15 cellular contexts compared by ENCODE assay signal in the genomic region with DNA sequence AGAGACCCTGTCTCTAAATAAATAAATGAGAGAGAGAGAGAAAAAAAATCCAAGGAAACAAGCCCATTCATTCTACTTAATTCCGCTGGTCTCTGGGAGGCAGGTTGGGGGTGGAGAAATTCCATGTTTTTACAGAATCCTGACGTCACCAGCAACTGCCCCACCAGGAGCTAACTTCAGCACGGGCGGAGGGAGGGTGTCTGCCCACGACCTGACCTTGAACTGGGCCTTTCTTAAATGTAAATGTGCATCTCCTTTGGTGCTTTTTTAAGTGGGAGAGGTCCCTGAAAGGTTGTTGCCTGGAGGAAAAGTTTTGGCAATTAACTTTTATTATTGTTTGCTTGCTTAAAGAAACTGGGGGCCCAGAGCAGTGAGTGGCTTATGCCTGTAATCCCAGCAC. TPM values are rescaled to one million over a fixed set of nuclear protein-coding genes. Genes with fewer than 3 reads are reported as not detected.
A peak's percentile ranks its signal among the peaks of the same experiment; 100 is the strongest.
DNase-seq lines count a peak whose midpoint lies in the region; ATAC-seq, FAIRE-seq and TF ChIP-seq lines count a peak whose summit lies in the region.
"Had no signal": no experiment of that assay in that cellular context is flagged by ENCODE, and none has a peak within 500 bp of the region (broad histone marks: within the 10 kb centered on the region; RNA-seq: fewer than 3 reads in every experiment).

No MANE protein-coding gene starts in this region.

- H3K27ac ChIP-seq in heart right ventricle (peak overlapping the region in 8 of 10 donors; percentile 20 to 95 (median 89)), PC-9 (peak overlapping the region; percentile 80)
- H3K27ac ChIP-seq: uterus had no signal

- H3K9me3 ChIP-seq in heart right ventricle: no peaks in the 10 kb centered on the region
- H3K9me3 ChIP-seq in PC-9 (ENCODE audit: insufficient read depth, low read depth): no peaks in the 10 kb centered on the region
- H3K9me3 ChIP-seq: uterus had no signal

- WGBS in heart right ventricle, 2 donors: 44 to 68% methylated on average over 5 of the region's 5 CpGs

- H3K9me2 ChIP-seq in PC-9 (ENCODE audit: insufficient read depth): no peaks in the 10 kb centered on the region

- H3K27me3 Mint-ChIP-seq in activated T-cell treated with anti-CD3 and anti-CD28 coated beads, Interleukin-2, amount 50 U/mL, for 4 hours (ENCODE audit: low read depth): no peaks in the 10 kb centered on the region

- H3K36me3 ChIP-seq in heart right ventricle: no peaks in the 10 kb centered on the region
- H3K36me3 ChIP-seq in PC-9 (ENCODE audit: low read depth): no peaks in the 10 kb centered on the region
- H3K36me3 ChIP-seq: uterus had no signal

- DNase-seq in heart right ventricle (no peak), Right ventricle myocardium inferior (ENCODE audit: missing footprints) (no peak), PC-9 (no peak), glomerular visceral epithelial cell (ENCODE audit: extremely low spot score) (peak; percentile 59), urothelium cell line (ENCODE audit: low spot score) (peak; percentile 31), SKM-1 (lab: John Stamatoyannopoulos, UW; ENCODE audit: unreplicated experiment) (no peak), T-helper 9 cell (no peak)
- no peak for DNase-seq in activated T-cell treated with anti-CD3 and anti-CD28 coated beads, Interleukin-2, amount 50 U/mL, for 4 hours
- DNase-seq: DMS53; H7; NCI-H187 treated with DMSO at 0.1 percent for 48 hours; NCI-H526; small intestine; stimulated activated naive CD4-positive, alpha-beta T cell treated with Interleukin-2 at 50 U/mL for 16 hours; uterus had no signal

- TF ChIP-seq CTCF in heart right ventricle (IDR thresholded peaks at IDR 0.05) (no peak), PC-9 (conservative IDR thresholded peaks at IDR 0.05) (no peak)

- peaks cover 59% of the 10 kb centered on the region for H3K4me1 Mint-ChIP-seq in activated T-cell treated with anti-CD3 and anti-CD28 coated beads, Interleukin-2, amount 50 U/mL, for 4 hours (ENCODE audit: low read depth)

- no peaks in the 10 kb centered on the region for H3K27me3 ChIP-seq in heart right ventricle
- H3K27me3 ChIP-seq in PC-9 (ENCODE audit: insufficient read depth, low read depth): no peaks in the 10 kb centered on the region
- H3K27me3 ChIP-seq: uterus had no signal

- H3K9me3 Mint-ChIP-seq in activated T-cell treated with anti-CD3 and anti-CD28 coated beads, Interleukin-2, amount 50 U/mL, for 4 hours: no peaks in the 10 kb centered on the region

- CTCF ChIA-PET in PC-9 (lab: Charles Lee): no interaction called here

- intact Hi-C loops in heart right ventricle (cut with DNase I): no loop called here
- intact Hi-C loops in Right ventricle myocardium inferior (cut with DNase I): no loop called here
- intact Hi-C loops in PC-9 (cut with micrococcal nuclease; ENCODE audit: unreplicated experiment): no loop called here

- H3K4me3 Mint-ChIP-seq in activated T-cell treated with anti-CD3 and anti-CD28 coated beads, Interleukin-2, amount 50 U/mL, for 4 hours: no peak overlapping the region

- BruUV-seq in PC-9 (replicated peaks; lab: Mats Ljungman, UMichigan): no TSS peak

- H3K4me1 ChIP-seq in heart right ventricle (peaks cover 16 to 67% (median 50%) of the 10 kb centered on the region in 9 donors), PC-9 (replicated peaks; ENCODE audit: insufficient read depth) (peaks cover 31% of the 10 kb centered on the region)
- H3K4me1 ChIP-seq: uterus had no signal

- no peak overlapping the region for H2AFZ ChIP-seq in PC-9

- no peaks in the 10 kb centered on the region for H3K36me3 Mint-ChIP-seq in activated T-cell treated with anti-CD3 and anti-CD28 coated beads, Interleukin-2, amount 50 U/mL, for 4 hours (ENCODE audit: insufficient read depth)

- no peak overlapping the region for H3K4me2 ChIP-seq in PC-9

- ATAC-seq in heart right ventricle (no peak), Right ventricle myocardium inferior (no peak)
- no peak for ATAC-seq in activated T-cell treated with anti-CD3 and anti-CD28 coated beads, Interleukin-2, amount 50 U/mL, for 4 hours

- no peaks in the 10 kb centered on the region for H3K79me2 ChIP-seq in PC-9 (ENCODE audit: low read depth)

- no peak for FAIRE-seq in urothelium cell line (lab: Jason Lieb, UNC)
- FAIRE-seq: small intestine had no signal

- H3F3A ChIP-seq in PC-9 (ENCODE audit: insufficient read depth, low read depth): peaks cover 28% of the 10 kb centered on the region

- POLR2A ChIA-PET in PC-9 (lab: Charles Lee; ENCODE audit: unreplicated experiment): interaction anchor here (0.5 kb wide), 1 partner anchor 92 kb away, joined by 6 read pairs; no protein-coding TSS in a partner anchor

- no peak overlapping the region for H3K4me3 ChIP-seq in heart right ventricle
- H3K4me3 ChIP-seq in PC-9: no peak overlapping the region
- H3K4me3 ChIP-seq: uterus had no signal

- H4K20me1 ChIP-seq in PC-9 (ENCODE audit: insufficient read depth): no peaks in the 10 kb centered on the region

RNA-seq across cellular contexts. Expression of gene KLF2, which starts 15.5 kb away (rescaled TPM):
- total RNA-seq in heart right ventricle: 10 to 100 TPM; 25.5 to 76.2 (median 50.4) TPM
- polyA plus RNA-seq in heart right ventricle: 10 to 100 TPM; 22.4 to 73.5 TPM
- 73.1 TPM for total RNA-seq in Right ventricle myocardium inferior
- 1.6 and 2.0 TPM in 2 replicates for total RNA-seq in PC-9 (2021)
- 1 to 10 TPM; 1.4 to 2.5 (median 2.4) TPM for total RNA-seq in activated T-cell treated with anti-CD3 and anti-CD28 coated beads, Interleukin-2, amount 50 U/mL, for 4 hours
- total RNA-seq: H7 had no signal

Comparison
In these comparisons a context has a peak if more than half of its experiments do, and no peak if none do; other contexts are left out.
1. DNase-seq: peak in glomerular visceral epithelial cell (single experiment) and urothelium cell line (single experiment); none in heart right ventricle (0 of 2), Right ventricle myocardium inferior (single experiment), PC-9 (0 of 2), SKM-1 (single experiment), activated T-cell treated with anti-CD3 and anti-CD28 coated beads, Interleukin-2, amount 50 U/mL, for 4 hours (single experiment) and T-helper 9 cell (single experiment).